Comparison of ENCODE assay signal across 1 cellular context in genomic region chr2:240655931-240656886, GRCh38.
TF ChIP-seq lines count a peak whose summit lies in the region.

No MANE protein-coding gene starts in this region.

TF ChIP-seq in H1, 55 proteins besides CTCF, POLR2A, EP300 and RAD21:
- TF ChIP-seq HDAC2 (IDR thresholded peaks at IDR 0.05; ENCODE audit: borderline replicate concordance in 1 of 2, low read depth in 2 of 2, low read length in 2 of 2), result no peak
- TF ChIP-seq PHF8 (conservative IDR thresholded peaks at IDR 0.05; ENCODE audit: low read depth, low read length), result no peak
- TF ChIP-seq CREB1 (IDR thresholded peaks at IDR 0.05), result no peak
- no peak for TF ChIP-seq YY1 (IDR thresholded peaks at IDR 0.05; ENCODE audit: low read depth, low read length)
- TF ChIP-seq BCL11A (IDR thresholded peaks at IDR 0.05; ENCODE audit: low read depth in 2 of 2, low read length in 2 of 2), result no peak
- no peak for TF ChIP-seq ATF2 (IDR thresholded peaks at IDR 0.05; ENCODE audit: low read length)
